ENCODE assay signal across 38 cellular contexts in the genomic region with DNA sequence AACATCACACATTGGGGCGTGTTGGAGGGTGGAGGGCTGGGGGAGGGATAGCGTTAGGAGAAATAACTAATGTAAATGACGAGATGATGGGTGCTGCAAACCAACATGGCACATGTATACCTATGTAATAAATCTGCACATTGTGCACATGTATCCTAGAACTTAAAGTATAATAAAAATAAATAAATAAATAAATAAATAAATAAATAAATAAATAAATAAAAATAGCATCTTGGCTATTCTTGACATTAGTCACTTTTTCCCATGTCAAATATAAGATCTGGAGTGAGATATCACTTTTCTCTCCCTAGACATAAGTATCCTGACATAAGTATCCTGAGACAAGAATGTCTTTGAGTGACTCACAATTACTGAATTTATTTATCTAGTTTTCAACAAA.
"Had no signal": no experiment of that assay in that cellular context is flagged by ENCODE, and none has a peak within 500 bp of the region (broad histone marks: within the 10 kb centered on the region; RNA-seq: fewer than 3 reads in every experiment).

No MANE protein-coding gene starts in this region.

- H3K4me1 ChIP-seq: adrenal gland, ascending aorta, colonic mucosa had no signal

- H3K27me3 Mint-ChIP-seq: activated CD4-positive, alpha-beta memory T cell treated with anti-CD3 and anti-CD28 coated beads, Interleukin-2, amount 10 ng/mL, durations not matched to agents 7 days and 5 days; activated CD4-positive, alpha-beta T cell treated with anti-CD3 and anti-CD28 coated beads for 36 hours; activated CD4-positive, alpha-beta T cell treated with anti-CD3 and anti-CD28 coated beads, Interleukin-2, amount 10 ng/mL, durations not matched to agents 7 days and 5 days; activated CD8-positive, alpha-beta memory T cell treated with anti-CD3 and anti-CD28 coated beads, Interleukin-2, amount 10 ng/mL, durations not matched to agents 7 days and 5 days; activated naive CD8-positive, alpha-beta T cell treated with anti-CD3 and anti-CD28 coated beads for 36 hours; activated T-cell treated with anti-CD3 and anti-CD28 coated beads, Interleukin-2, amount 50 U/mL, for 24 hours; activated T-helper 17 cell treated with anti-CD3 and anti-CD28 coated beads, Interleukin-2, amount 50 U/mL, for 72 hours; central memory CD8-positive, alpha-beta T cell had no signal

- ATAC-seq: activated CD4-positive, alpha-beta T cell treated with anti-CD3 and anti-CD28 coated beads for 36 hours; activated CD4-positive, CD25-positive, alpha-beta regulatory T cell treated with anti-CD3 and anti-CD28 coated beads, Interleukin-2, amount 50 U/mL, for 24 hours; activated CD8-positive, alpha-beta memory T cell treated with anti-CD3 and anti-CD28 coated beads, Interleukin-2, amount 10 ng/mL, durations not matched to agents 7 days and 5 days; activated CD8-positive, alpha-beta T cell treated with anti-CD3 and anti-CD28 coated beads, Interleukin-2, amount 10 ng/mL, durations not matched to agents 7 days and 5 days; activated naive CD4-positive, alpha-beta T cell treated with anti-CD3 and anti-CD28 coated beads, Interleukin-2, amount 50 U/mL, for 72 hours; activated T-helper 17 cell treated with anti-CD3 and anti-CD28 coated beads, Interleukin-2, amount 50 U/mL, for 72 hours; WTC11 had no signal

- H3K4me1 Mint-ChIP-seq: activated CD4-positive, alpha-beta memory T cell treated with anti-CD3 and anti-CD28 coated beads, Interleukin-2, amount 10 ng/mL, durations not matched to agents 7 days and 5 days; activated CD4-positive, alpha-beta T cell treated with anti-CD3 and anti-CD28 coated beads for 36 hours; activated CD4-positive, alpha-beta T cell treated with anti-CD3 and anti-CD28 coated beads, Interleukin-2, amount 10 ng/mL, durations not matched to agents 7 days and 5 days; activated CD8-positive, alpha-beta memory T cell treated with anti-CD3 and anti-CD28 coated beads, Interleukin-2, amount 10 ng/mL, durations not matched to agents 7 days and 5 days; activated naive CD8-positive, alpha-beta T cell treated with anti-CD3 and anti-CD28 coated beads for 36 hours; activated T-helper 17 cell treated with anti-CD3 and anti-CD28 coated beads, Interleukin-2, amount 50 U/mL, for 72 hours; brain; central memory CD8-positive, alpha-beta T cell; WTC11 had no signal

- H3K4me3 ChIP-seq: adrenal gland, ascending aorta, cardiac muscle cell, colonic mucosa had no signal

- DNase-seq: activated CD4-positive, alpha-beta memory T cell treated with anti-CD3 and anti-CD28 coated beads, Interleukin-2, amount 10 ng/mL, durations not matched to agents 7 days and 5 days; activated CD4-positive, alpha-beta T cell treated with anti-CD3 and anti-CD28 coated beads for 1 hour; activated CD4-positive, alpha-beta T cell treated with anti-CD3 and anti-CD28 coated beads for 36 hours; activated CD4-positive, alpha-beta T cell treated with anti-CD3 and anti-CD28 coated beads for 48 hours; activated CD4-positive, alpha-beta T cell treated with anti-CD3 and anti-CD28 coated beads, Interleukin-2, amount 10 ng/mL, durations not matched to agents 7 days and 5 days; activated CD4-positive, alpha-beta T cell treated with anti-CD3 and anti-CD28 coated beads, Interleukin-2, amount 50 U/mL, for 48 hours; activated CD4-positive, CD25-positive, alpha-beta regulatory T cell; activated CD8-positive, alpha-beta memory T cell treated with anti-CD3 and anti-CD28 coated beads for 24 hours; activated CD8-positive, alpha-beta memory T cell treated with anti-CD3 and anti-CD28 coated beads, Interleukin-2, amount 10 ng/mL, durations not matched to agents 7 days and 5 days; activated CD8-positive, alpha-beta memory T cell treated with anti-CD3 and anti-CD28 coated beads, Interleukin-2, amount 50 U/mL, for 48 hours; activated CD8-positive, alpha-beta T cell treated with anti-CD3 and anti-CD28 coated beads, Interleukin-2, amount 10 ng/mL, durations not matched to agents 7 days and 5 days; activated effector memory CD4-positive, alpha-beta T cell treated with anti-CD3 and anti-CD28 coated beads, Interleukin-2, amount 50 U/mL, for 16 hours; activated gamma-delta T cell treated with Interleukin-2 at 50 U/mL for 16 hours; activated naive CD4-positive, alpha-beta T cell; activated naive CD4-positive, alpha-beta T cell treated with anti-CD3 and anti-CD28 coated beads for 36 hours; activated naive CD4-positive, alpha-beta T cell treated with anti-CD3 and anti-CD28 coated beads, Interleukin-2, amount 50 U/mL, for 16 hours; activated naive CD8-positive, alpha-beta T cell treated with anti-CD3 and anti-CD28 coated beads for 36 hours; activated T-cell treated with anti-CD3 and anti-CD28 coated beads, Interleukin-2, amount 50 U/mL, for 24 hours; activated T-cell treated with anti-CD3 and anti-CD28 coated beads, Interleukin-2, amount 50 U/mL, for 48 hours; adrenal gland; amygdala; anterior cingulate cortex; caudate nucleus; cerebellar nuclear complex; colonic mucosa; T-helper 2 cell; T-helper 9 cell; WERI-Rb-1 had no signal

- H3K27me3 ChIP-seq: adrenal gland, ascending aorta, cardiac muscle cell, colonic mucosa had no signal

- H3K36me3 Mint-ChIP-seq: activated CD8-positive, alpha-beta memory T cell treated with anti-CD3 and anti-CD28 coated beads, Interleukin-2, amount 10 ng/mL, durations not matched to agents 7 days and 5 days; activated naive CD8-positive, alpha-beta T cell treated with anti-CD3 and anti-CD28 coated beads for 36 hours; brain; WTC11 had no signal

- H3K9me3 ChIP-seq: adrenal gland, ascending aorta, colonic mucosa had no signal

- H3K27ac Mint-ChIP-seq: activated CD4-positive, alpha-beta memory T cell treated with anti-CD3 and anti-CD28 coated beads, Interleukin-2, amount 10 ng/mL, durations not matched to agents 7 days and 5 days; activated CD4-positive, alpha-beta T cell treated with anti-CD3 and anti-CD28 coated beads for 36 hours; activated CD4-positive, alpha-beta T cell treated with anti-CD3 and anti-CD28 coated beads, Interleukin-2, amount 10 ng/mL, durations not matched to agents 7 days and 5 days; activated CD8-positive, alpha-beta memory T cell treated with anti-CD3 and anti-CD28 coated beads, Interleukin-2, amount 10 ng/mL, durations not matched to agents 7 days and 5 days; activated CD8-positive, alpha-beta T cell treated with anti-CD3 and anti-CD28 coated beads, Interleukin-2, amount 10 ng/mL, durations not matched to agents 7 days and 5 days; activated naive CD4-positive, alpha-beta T cell treated with anti-CD3 and anti-CD28 coated beads for 36 hours; activated naive CD4-positive, alpha-beta T cell treated with anti-CD3 and anti-CD28 coated beads, Interleukin-2, amount 50 U/mL, for 72 hours; activated naive CD8-positive, alpha-beta T cell treated with anti-CD3 and anti-CD28 coated beads for 36 hours; activated T-cell treated with anti-CD3 and anti-CD28 coated beads, Interleukin-2, amount 50 U/mL, for 24 hours; activated T-helper 17 cell treated with anti-CD3 and anti-CD28 coated beads, Interleukin-2, amount 50 U/mL, for 72 hours; brain; T-helper 1 cell treated with Interleukin-12 subunit alpha and Interleukin-12 subunit beta and Interleukin-4 antibody, amounts not matched to agents 30 μg/mL and 1 μg/mL, for 36 hours; T-helper 2 cell treated with Interferon-gamma antibody and Interleukin-4, amounts not matched to agents 5 μg/mL and 100 μg/mL, for 36 hours; WTC11 had no signal

- H3K27ac ChIP-seq: adrenal gland, ascending aorta, cardiac muscle cell, colonic mucosa, WERI-Rb-1 had no signal

- H3K36me3 ChIP-seq: adrenal gland, ascending aorta, cardiac muscle cell, colonic mucosa, WERI-Rb-1 had no signal

- H3K4me3 Mint-ChIP-seq: activated CD4-positive, alpha-beta memory T cell treated with anti-CD3 and anti-CD28 coated beads, Interleukin-2, amount 10 ng/mL, durations not matched to agents 7 days and 5 days; activated CD4-positive, alpha-beta T cell treated with anti-CD3 and anti-CD28 coated beads for 36 hours; activated CD4-positive, alpha-beta T cell treated with anti-CD3 and anti-CD28 coated beads, Interleukin-2, amount 10 ng/mL, durations not matched to agents 7 days and 5 days; activated CD8-positive, alpha-beta memory T cell treated with anti-CD3 and anti-CD28 coated beads, Interleukin-2, amount 10 ng/mL, durations not matched to agents 7 days and 5 days; activated CD8-positive, alpha-beta T cell treated with anti-CD3 and anti-CD28 coated beads, Interleukin-2, amount 10 ng/mL, durations not matched to agents 7 days and 5 days; activated naive CD4-positive, alpha-beta T cell treated with anti-CD3 and anti-CD28 coated beads for 36 hours; activated naive CD8-positive, alpha-beta T cell treated with anti-CD3 and anti-CD28 coated beads for 36 hours; activated T-cell treated with anti-CD3 and anti-CD28 coated beads, Interleukin-2, amount 50 U/mL, for 24 hours; activated T-helper 17 cell treated with anti-CD3 and anti-CD28 coated beads, Interleukin-2, amount 50 U/mL, for 72 hours; brain; central memory CD8-positive, alpha-beta T cell; T-helper 1 cell treated with Interleukin-12 subunit alpha and Interleukin-12 subunit beta and Interleukin-4 antibody, amounts not matched to agents 30 μg/mL and 1 μg/mL, for 36 hours; T-helper 2 cell treated with Interferon-gamma antibody and Interleukin-4, amounts not matched to agents 5 μg/mL and 100 μg/mL, for 36 hours; WTC11 had no signal
